ENCODE assay signal across 25 cellular contexts in genomic region chr5:133750856-133751255, GRCh38.
DNase-seq lines count a peak whose midpoint lies in the region; ATAC-seq, FAIRE-seq and TF ChIP-seq lines count a peak whose summit lies in the region.
"Had no signal": no experiment of that assay in that cellular context is flagged by ENCODE, and none has a peak within 500 bp of the region (broad histone marks: within the 10 kb centered on the region; RNA-seq: fewer than 3 reads in every experiment).

No MANE protein-coding gene starts in this region.

- H3K4me1 Mint-ChIP-seq in glutamatergic neuron (ENCODE audit: low read depth, unreplicated experiment) (peaks cover 31% of the 10 kb centered on the region), GM23338 (no peaks in the 10 kb centered on the region)
- H3K4me1 Mint-ChIP-seq: CD14-positive monocyte; CD8-positive, alpha-beta memory T cell had no signal

- H3K9me3 ChIP-seq in WERI-Rb-1 (ENCODE audit: severe bottlenecking) (no peaks in the 10 kb centered on the region), neuronal stem cell (replicated peaks in 1 of 2; ENCODE audit: control insufficient read depth in 2 of 2, insufficient read depth in 1 of 2, low read depth in 1 of 2, low read length in 2 of 2) (no peaks in the 10 kb centered on the region), vagina (no peaks in the 10 kb centered on the region), spleen (peaks cover 0 to 4% (median 0%) of the 10 kb centered on the region in 8 donors)
- H3K9me3 ChIP-seq: A549, BE2C, HAP-1 had no signal

- FAIRE-seq in HTR-8/SVneo (lab: Jason Lieb, UNC), result no peak
- FAIRE-seq: A549, D721Med, GM12891, GM18507 had no signal

- H3K4me1 ChIP-seq in neuronal stem cell (ENCODE audit: control insufficient read depth in 2 of 2, insufficient read depth in 1 of 2, low read depth in 1 of 2, low read length in 2 of 2) (peaks cover 0 to 4% of the 10 kb centered on the region in 2 donors), vagina (no peaks in the 10 kb centered on the region), GM23338 (ENCODE audit: insufficient read depth) (no peaks in the 10 kb centered on the region), spleen (no peaks in the 10 kb centered on the region)
- H3K4me1 ChIP-seq: A549, HAP-1 had no signal

- H3K36me3 Mint-ChIP-seq in glutamatergic neuron (ENCODE audit: unreplicated experiment) (no peaks in the 10 kb centered on the region), GM23338 (ENCODE audit: low read depth) (no peaks in the 10 kb centered on the region)
- H3K36me3 Mint-ChIP-seq: CD14-positive monocyte; CD8-positive, alpha-beta memory T cell had no signal

- H3K36me3 ChIP-seq in WERI-Rb-1 (no peaks in the 10 kb centered on the region), neuronal stem cell (replicated peaks in 1 of 2; ENCODE audit: control insufficient read depth in 2 of 2, insufficient read depth in 2 of 2, low read length in 2 of 2) (no peaks in the 10 kb centered on the region), vagina (no peaks in the 10 kb centered on the region), GM23338 (ENCODE audit: insufficient read depth) (no peaks in the 10 kb centered on the region), spleen (no peaks in the 10 kb centered on the region)
- H3K36me3 ChIP-seq: BE2C; BLaER1 treated with 17β-estradiol and CSF1 and Interleukin-3, amounts not matched to agents 10 nM and 100 nM; HAP-1 had no signal

- H3K79me2 ChIP-seq in GM23338 (replicated peaks; ENCODE audit: insufficient read depth), result no peaks in the 10 kb centered on the region

- TF ChIP-seq POLR2A in vagina (IDR thresholded peaks at IDR 0.05) (no peak), spleen (IDR thresholded peaks at IDR 0.05) (no peak)

- no peak overlapping the region for H2BK5ac ChIP-seq in neuronal stem cell (ENCODE audit: low read length)

- no peak overlapping the region for H2AFZ ChIP-seq in neuronal stem cell (ENCODE audit: low read length)
- H2AFZ ChIP-seq in GM23338, result no peak overlapping the region
- H2AFZ ChIP-seq: GM23248 had no signal

- H3K4ac ChIP-seq in neuronal stem cell (ENCODE audit: low read length), result no peak overlapping the region

- H2BK12ac ChIP-seq in neuronal stem cell (ENCODE audit: low read length), result no peak overlapping the region

- peak overlapping the region; percentile 48 for H3K27ac Mint-ChIP-seq in glutamatergic neuron (ENCODE audit: unreplicated experiment)
- H3K27ac Mint-ChIP-seq in GM23338, result no peak overlapping the region
- H3K27ac Mint-ChIP-seq: CD14-positive monocyte; CD4-positive, alpha-beta T cell; CD8-positive, alpha-beta memory T cell; HFFc6 had no signal

- H3K14ac ChIP-seq in neuronal stem cell (ENCODE audit: low read length), result peak overlapping the region; percentile 60

- no peak overlapping the region for H4K8ac ChIP-seq in neuronal stem cell (ENCODE audit: low read depth, low read length)

- no peaks in the 10 kb centered on the region for H4K20me1 ChIP-seq in GM23338 (replicated peaks; ENCODE audit: insufficient read depth)
- H4K20me1 ChIP-seq: BLaER1 treated with 17β-estradiol and CSF1 and Interleukin-3, amounts not matched to agents 10 nM and 100 nM had no signal

- no peak overlapping the region for H3K4me3 ChIP-seq in WERI-Rb-1 (ENCODE audit: low read depth, low read length)
- H3K4me3 ChIP-seq in neuronal stem cell (ENCODE audit: low read length in 2 of 2), result no peak overlapping the region
- no peak overlapping the region for H3K4me3 ChIP-seq in vagina
- no peak overlapping the region for H3K4me3 ChIP-seq in GM23338
- no peak overlapping the region for H3K4me3 ChIP-seq in spleen
- H3K4me3 ChIP-seq: A549; BLaER1 treated with 17β-estradiol and CSF1 and Interleukin-3, amounts not matched to agents 10 nM and 100 nM; GM23248; HAP-1 had no signal

- no peak overlapping the region for H2AK5ac ChIP-seq in neuronal stem cell (ENCODE audit: low read depth, low read length)

- no peak overlapping the region for H2BK120ac ChIP-seq in neuronal stem cell (ENCODE audit: low read depth, low read length)

- no peak overlapping the region for H3K23ac ChIP-seq in neuronal stem cell (ENCODE audit: low read depth, low read length, poor library complexity)

- H3K27me3 ChIP-seq in WERI-Rb-1 (ENCODE audit: insufficient read depth, low read depth, severe bottlenecking), result no peaks in the 10 kb centered on the region
- H3K27me3 ChIP-seq in neuronal stem cell (ENCODE audit: control insufficient read depth in 3 of 3, insufficient read depth in 3 of 3, low read depth in 1 of 3, low read length in 3 of 3), result peaks cover 0 to 3% (median 0%) of the 10 kb centered on the region in 3 experiments
- no peaks in the 10 kb centered on the region for H3K27me3 ChIP-seq in vagina
- H3K27me3 ChIP-seq in GM23338 (ENCODE audit: insufficient read depth), result no peaks in the 10 kb centered on the region
- peaks cover 0 to 13% (median 0%) of the 10 kb centered on the region in 7 donors for H3K27me3 ChIP-seq in spleen (replicated peaks in 1 of 7)
- H3K27me3 ChIP-seq: BE2C; BLaER1 treated with 17β-estradiol and CSF1 and Interleukin-3, amounts not matched to agents 10 nM and 100 nM had no signal

- H3F3A ChIP-seq in GM23338 (replicated peaks; ENCODE audit: low read depth), result no peaks in the 10 kb centered on the region

- no peaks in the 10 kb centered on the region for H3K79me1 ChIP-seq in neuronal stem cell (ENCODE audit: low read depth, low read length)

- no peak overlapping the region for H3K4me3 Mint-ChIP-seq in glutamatergic neuron (ENCODE audit: unreplicated experiment)
- H3K4me3 Mint-ChIP-seq in GM23338, result no peak overlapping the region
- H3K4me3 Mint-ChIP-seq: CD14-positive monocyte; CD4-positive, alpha-beta T cell; CD8-positive, alpha-beta memory T cell; HFFc6 had no signal

- H3K27ac ChIP-seq in WERI-Rb-1, result peak overlapping the region; percentile 54
- no peak overlapping the region for H3K27ac ChIP-seq in neuronal stem cell (replicated peaks; ENCODE audit: low read length)
- H3K27ac ChIP-seq in vagina, result no peak overlapping the region
- H3K27ac ChIP-seq in GM23338 (ENCODE audit: low read depth), result no peak overlapping the region
- no peak overlapping the region for H3K27ac ChIP-seq in spleen
- H3K27ac ChIP-seq: A549; BLaER1 treated with 17β-estradiol and CSF1 and Interleukin-3, amounts not matched to agents 10 nM and 100 nM; GM23248 had no signal

- H3K18ac ChIP-seq in neuronal stem cell (ENCODE audit: low read length), result peak overlapping the region; percentile 60

- WGBS in neuronal stem cell (ENCODE audit: extremely low coverage in 2 of 2, insufficient read length in 2 of 2, insufficient replicate concordance in 1 of 2), 2 donors, result no CpG with 5 or more reads among the region's 5 CpGs
- 80 to 94% (median 88%) methylated on average over 5 of the region's 5 CpGs for WGBS in spleen, 5 donors

- no peak overlapping the region for H2BK15ac ChIP-seq in neuronal stem cell (ENCODE audit: low read length)

- DNase-seq in WERI-Rb-1 (no peak), glutamatergic neuron (no peak), neuronal stem cell (ENCODE audit: low spot score) (no peak), vagina (ENCODE audit: extremely low spot score in 2 of 2) (peak; percentile 64 to 81), GM23338 (ENCODE audit: low spot score) (no peak), spleen (no peak), HTR-8/SVneo (ENCODE audit: insufficient read length, low spot score) (no peak)
- DNase-seq: 8988T; ACHN; AML-193; BE2C; CD4-positive, alpha-beta T cell; CD8-positive, alpha-beta memory T cell; DMS 273 treated with DMSO at 0.1 percent for 48 hours; DMS79 treated with DMSO at 0.1 percent for 48 hours; GF-D8; GM23248; HFFc6 had no signal

- H3K9me2 ChIP-seq in GM23338 (ENCODE audit: insufficient read depth), result peaks cover 6% of the 10 kb centered on the region; the same call in 1 of the 2 replicates

- no peak for ATAC-seq in GM23338
- ATAC-seq: A549 had no signal

- TF ChIP-seq CTCF in WERI-Rb-1 (IDR thresholded peaks at IDR 0.05; ENCODE audit: low read depth, low read length) (no peak), glutamatergic neuron (IDR thresholded peaks at IDR 0.05; ENCODE audit: partially characterized antibody, unreplicated experiment) (no peak), vagina (IDR thresholded peaks at IDR 0.05) (no peak), GM23338 (conservative IDR thresholded peaks at IDR 0.05; ENCODE audit: low read depth in 2 of 2) (no peak), spleen (IDR thresholded peaks at IDR 0.05 in 8 of 11, conservative IDR thresholded peaks at IDR 0.05 in 3 of 11) (no peak)

- intact Hi-C loops in vagina (cut with DNase I), result no loop called here
- intact Hi-C loops in spleen (cut with DNase I; ENCODE audit: low total_unique reads), result loop anchor here (10.0 kb wide), 1 partner anchor 114 kb away; no protein-coding TSS in a partner anchor

- H3K27me3 Mint-ChIP-seq in glutamatergic neuron (ENCODE audit: unreplicated experiment) (peaks cover 9% of the 10 kb centered on the region), GM23338 (ENCODE audit: insufficient read depth, low read depth, poor library complexity) (peaks cover 11% of the 10 kb centered on the region)

- H3K9ac ChIP-seq in neuronal stem cell (ENCODE audit: low read depth, low read length, poor library complexity), result no peak overlapping the region
- H3K9ac ChIP-seq: BLaER1 treated with 17β-estradiol and CSF1 and Interleukin-3, amounts not matched to agents 10 nM and 100 nM; GM23248 had no signal

- H4K91ac ChIP-seq in neuronal stem cell (ENCODE audit: low read depth, low read length, poor library complexity), result no peak overlapping the region

- H3K4me2 ChIP-seq in neuronal stem cell (ENCODE audit: insufficient read depth, low read length, poor library complexity, severe bottlenecking) (no peak overlapping the region), GM23338 (no peak overlapping the region)
- H3K4me2 ChIP-seq: A549; BLaER1 treated with 17β-estradiol and CSF1 and Interleukin-3, amounts not matched to agents 10 nM and 100 nM had no signal

- H3K9me3 Mint-ChIP-seq in glutamatergic neuron (ENCODE audit: unreplicated experiment) (peaks cover 9% of the 10 kb centered on the region), GM23338 (peaks cover 2% of the 10 kb centered on the region; the same call in 2 of the 3 replicates)
- H3K9me3 Mint-ChIP-seq: CD4-positive, alpha-beta T cell; CD8-positive, alpha-beta memory T cell; HFFc6 had no signal

TF ChIP-seq in GM23338, 12 proteins besides CTCF, POLR2A, EP300 and RAD21 (continues in another document):
- no peak for TF ChIP-seq ETS1 (IDR thresholded peaks at IDR 0.05)

Comparison
In these comparisons a context has a peak if more than half of its experiments do, and no peak if none do; other contexts are left out.
1. DNase-seq: peak in vagina (2 of 2); none in WERI-Rb-1 (single experiment), glutamatergic neuron (single experiment), neuronal stem cell (single experiment), GM23338 (single experiment), spleen (single experiment) and HTR-8/SVneo (single experiment).